Comparison of ENCODE assay signal across 8 cellular contexts in the genomic region with DNA sequence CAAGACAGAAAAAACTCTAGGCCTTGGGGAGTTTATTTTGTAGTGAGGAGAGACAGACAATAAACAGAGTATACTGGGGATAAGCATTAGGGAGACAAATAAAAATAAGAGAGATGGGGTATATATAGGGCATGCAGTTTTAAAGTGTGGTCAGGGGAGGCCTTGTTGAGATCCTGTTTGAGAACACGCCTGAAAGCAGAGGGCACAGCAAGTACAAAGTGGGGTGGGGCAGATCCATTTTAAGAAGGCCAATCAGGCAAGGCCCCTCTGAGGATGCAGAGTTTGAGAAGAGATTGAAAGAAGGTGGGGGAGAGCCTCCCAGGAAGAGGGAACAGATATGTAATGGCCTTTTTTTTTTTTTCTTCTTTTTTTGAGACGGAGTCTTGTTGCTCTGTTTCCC. TPM values are rescaled to one million over a fixed set of nuclear protein-coding genes. Genes with fewer than 3 reads are reported as not detected.
DNase-seq lines count a peak whose midpoint lies in the region; ATAC-seq and TF ChIP-seq lines count a peak whose summit lies in the region.
"Had no signal": no experiment of that assay in that cellular context is flagged by ENCODE, and none has a peak within 500 bp of the region (broad histone marks: within the 10 kb centered on the region; RNA-seq: fewer than 3 reads in every experiment).

No MANE protein-coding gene starts in this region.

- peak overlapping the region; percentile 96 to 99 for H3K4me3 Mint-ChIP-seq in H9
- H3K4me3 Mint-ChIP-seq in T-cell = peak overlapping the region; percentile 97 to 98 (median 97)

- H4K8ac ChIP-seq in H9 (replicated peaks; ENCODE audit: insufficient read length, low read depth, low read length) = no peak overlapping the region

- peak overlapping the region in 2 of 3 experiments; percentile 7 to 30; a peak in 2 of 7 replicates for H3K27ac Mint-ChIP-seq in H9
- H3K27ac Mint-ChIP-seq in T-cell = peak overlapping the region in 1 of 2 donors; percentile 30

- in situ Hi-C loops in gastrocnemius medialis (cut with MboI; ENCODE audit: low sequenced_read_pairs in 4 of 4) = no loop called here

- no peak for TF ChIP-seq EP300 in gastroesophageal sphincter (IDR thresholded peaks at IDR 0.05)

- intact Hi-C loops in gastrocnemius medialis (cut with DNase I; ENCODE audit: low total_unique reads) = loop anchor here (5.0 kb wide), 1 partner anchor 335 kb away; a partner anchor contains a TSS

- H3K27me3 Mint-ChIP-seq in H9 (ENCODE audit: low read depth) = no peaks in the 10 kb centered on the region
- no peaks in the 10 kb centered on the region for H3K27me3 Mint-ChIP-seq in T-cell

- no peak overlapping the region for H3K14ac ChIP-seq in H9 (ENCODE audit: insufficient read depth, low read length)

- H3K18ac ChIP-seq in H9 (ENCODE audit: insufficient read length, low read depth, low read length) = no peak overlapping the region

- no peak overlapping the region for H2BK5ac ChIP-seq in H9 (ENCODE audit: insufficient read length, low read length)

- no peak overlapping the region for H4K5ac ChIP-seq in H9 (ENCODE audit: insufficient read length, low read depth, low read length)

- no peak overlapping the region for H3K56ac ChIP-seq in H9 (ENCODE audit: insufficient read length, low read depth, low read length)

- peaks cover 7% of the 10 kb centered on the region for H3K79me1 ChIP-seq in H9 (ENCODE audit: insufficient read depth, low read depth, low read length, poor library complexity, severe bottlenecking)

- TF ChIP-seq POLR2A in gastroesophageal sphincter (IDR thresholded peaks at IDR 0.05) = no peak
- peak; percentile 38 to 66 for TF ChIP-seq POLR2A in gastrocnemius medialis (IDR thresholded peaks at IDR 0.05)

- H3K23me2 ChIP-seq in H9 (ENCODE audit: insufficient read length, low read depth, low read length, poor library complexity, severe bottlenecking) = no peaks in the 10 kb centered on the region

- no peak overlapping the region for H3K4me2 ChIP-seq in H9 (ENCODE audit: insufficient read depth, insufficient read length, low read length)

- no CpG with 5 or more reads among the region's 2 CpGs for WGBS in H9 (ENCODE audit: extremely low coverage, insufficient read length, low lambda C conversion rate)
- 6 to 30% methylated on average over 2 of the region's 2 CpGs for WGBS in gastroesophageal sphincter (ENCODE audit: low coverage in 1 of 2), 2 donors

- peaks cover 42% of the 10 kb centered on the region for H3K79me2 ChIP-seq in H9 (ENCODE audit: insufficient read depth, low read length)

- CTCF ChIA-PET in T-cell (lab: Charles Lee) = no interaction called here

- H3K9me3 Mint-ChIP-seq in H9 (no peaks in the 10 kb centered on the region), T-cell (no peaks in the 10 kb centered on the region)

- peaks cover 0 to 31% of the 10 kb centered on the region in 2 donors for H3K36me3 ChIP-seq in gastroesophageal sphincter
- H3K36me3 ChIP-seq in gastrocnemius medialis = peaks cover 0 to 7% of the 10 kb centered on the region in 2 donors

- ATAC-seq in T-cell (replicated peaks in 1 of 4) = no peak
- ATAC-seq in gastroesophageal sphincter = no peak
- ATAC-seq in gastrocnemius medialis = no peak

- H3K9me3 ChIP-seq in H9 (ENCODE audit: control insufficient read depth, low read depth, low read length) = no peaks in the 10 kb centered on the region
- H3K9me3 ChIP-seq in gastroesophageal sphincter = no peaks in the 10 kb centered on the region
- H3K9me3 ChIP-seq in gastrocnemius medialis = no peaks in the 10 kb centered on the region

- no peak overlapping the region for H2BK20ac ChIP-seq in H9 (ENCODE audit: low read depth, low read length, poor library complexity, severe bottlenecking)

- H3T11ph ChIP-seq in H9 (ENCODE audit: low read length) = no peak overlapping the region

- H3K27ac ChIP-seq in H9 (ENCODE audit: insufficient read length, low read depth, low read length) (no peak overlapping the region), gastroesophageal sphincter (peak overlapping the region in 3 of 4 donors; percentile 89 to 100 (median 96)), gastrocnemius medialis (peak overlapping the region; percentile 92 to 99 (median 94))

- H3K27me3 ChIP-seq in H9 (ENCODE audit: insufficient read depth, low read length) = no peaks in the 10 kb centered on the region
- no peaks in the 10 kb centered on the region for H3K27me3 ChIP-seq in gastroesophageal sphincter
- H3K27me3 ChIP-seq in gastrocnemius medialis = no peaks in the 10 kb centered on the region

- H2BK12ac ChIP-seq in H9 (ENCODE audit: insufficient read length, low read depth, low read length) = no peak overlapping the region

- H3K4me1 ChIP-seq in H9 (ENCODE audit: insufficient read depth, low read length) (peaks cover 7% of the 10 kb centered on the region; the same call in 1 of the 2 replicates), gastroesophageal sphincter (peaks cover 0 to 79% (median 42%) of the 10 kb centered on the region in 3 donors), gastrocnemius medialis (peaks cover 61 to 73% of the 10 kb centered on the region in 2 donors)

- no peak overlapping the region for H3K9ac ChIP-seq in H9 (ENCODE audit: extremely low read depth, insufficient read length, low read length)

- H2BK120ac ChIP-seq in H9 (ENCODE audit: low read depth, low read length, poor library complexity, severe bottlenecking) = no peak overlapping the region

- peaks cover 24 to 49% (median 49%) of the 10 kb centered on the region in 3 experiments for H3K36me3 Mint-ChIP-seq in H9 (ENCODE audit: insufficient read depth in 1 of 3, low read depth in 3 of 3)
- peaks cover 28% of the 10 kb centered on the region for H3K36me3 Mint-ChIP-seq in T-cell

- H3K4ac ChIP-seq in H9 (ENCODE audit: low read depth, low read length) = no peak overlapping the region

- POLR2A ChIA-PET in T-cell (lab: Charles Lee) = interaction anchor here in 1 of 2 donors (0.7 kb wide), 1 partner anchor 54 kb away, joined by 4 read pairs; no protein-coding TSS in a partner anchor

- no peak overlapping the region for H2BK15ac ChIP-seq in H9 (ENCODE audit: low read depth, low read length)

- H3K4me3 ChIP-seq in gastroesophageal sphincter = peak overlapping the region in 1 of 2 donors; percentile 95
- peak overlapping the region; percentile 68 to 99 (median 88) for H3K4me3 ChIP-seq in gastrocnemius medialis

- TF ChIP-seq CTCF in H9 (conservative IDR thresholded peaks at IDR 0.05) = no peak
- TF ChIP-seq CTCF in gastroesophageal sphincter (IDR thresholded peaks at IDR 0.05) = no peak
- no peak for TF ChIP-seq CTCF in gastrocnemius medialis (IDR thresholded peaks at IDR 0.05 in 4 of 5, conservative IDR thresholded peaks at IDR 0.05 in 1 of 5)

- no peaks in the 10 kb centered on the region for H4K20me1 ChIP-seq in H9 (ENCODE audit: control insufficient read depth, insufficient read depth, insufficient read length)

- H2AK5ac ChIP-seq in H9 (ENCODE audit: insufficient read length, low read length) = no peak overlapping the region

- DNase-seq in H9 = no peak
- DNase-seq in T-cell = no peak
- DNase-seq in gastrocnemius medialis = peak; percentile 38 to 65
- DNase-seq in MV-4-11 (lab: John Stamatoyannopoulos, UW) = no peak
- DNase-seq in LoVo (ENCODE audit: low spot score) = no peak
- DNase-seq in NCI-H1436 treated with DMSO at 0.1 percent for 48 hours (lab: John Stamatoyannopoulos, UW) = no peak
- DNase-seq: NCI-H1092 treated with DMSO at 0.1 percent for 48 hours had no signal

- H3K4me1 Mint-ChIP-seq in H9 (peaks cover 37 to 42% of the 10 kb centered on the region in 2 experiments), T-cell (peaks cover 65 to 73% (median 70%) of the 10 kb centered on the region in 3 donors)

- H3K23ac ChIP-seq in H9 (ENCODE audit: insufficient read length, low read depth, low read length) = no peak overlapping the region

- H4K91ac ChIP-seq in H9 (ENCODE audit: insufficient read length, low read depth, low read length) = no peak overlapping the region

- no peak overlapping the region for H2AFZ ChIP-seq in H9 (ENCODE audit: low read length)

RNA-seq across cellular contexts. Expression of a gene that starts 2.1 kb away (rescaled TPM):
- 423 and 432 TPM in 2 replicates for total RNA-seq in H9 (2021)
- 100 to 1,000 TPM; 177 to 203 (median 191) TPM for total RNA-seq in T-cell
- 100 to 1,000 TPM; 177 to 286 (median 190) TPM for total RNA-seq in gastroesophageal sphincter
- 100 to 1,000 TPM; 263 to 302 (median 290) TPM for total RNA-seq in gastrocnemius medialis

RNA-seq across cellular contexts. Expression of a gene that starts 20.5 kb away (rescaled TPM):
- 17.4 and 18.3 TPM in 2 replicates for total RNA-seq in H9 (2021)
- total RNA-seq in T-cell = 10 to 100 TPM; 27.6 to 43.9 (median 35.0) TPM
- total RNA-seq in gastroesophageal sphincter = 10 to 100 TPM in 2 of 4 donors, 1 to 10 TPM in 2; 5.7 to 27.9 (median 12.6) TPM
- total RNA-seq in gastrocnemius medialis = 1 to 10 TPM; 1.2 to 4.9 (median 2.3) TPM

RNA-seq across cellular contexts. Expression of a gene that starts 52.2 kb away (rescaled TPM):
- 31.3 and 32.0 TPM in 2 replicates for total RNA-seq in H9 (2021)
- 10 to 100 TPM in 3 of 5 donors, 1 to 10 TPM in 2; 3.6 to 18.3 (median 14.4) TPM for total RNA-seq in T-cell
- 10 to 100 TPM in 1 of 4 donors, 1 to 10 TPM in 3; 4.0 to 11.2 (median 5.8) TPM for total RNA-seq in gastroesophageal sphincter
- 1 to 10 TPM; 1.1 to 5.3 (median 2.4) TPM for total RNA-seq in gastrocnemius medialis

Comparison
In these comparisons a context has a peak if more than half of its experiments do, and no peak if none do; other contexts are left out.
1. DNase-seq: peak in gastrocnemius medialis (2 of 2); none in H9 (single experiment), T-cell (0 of 34), MV-4-11 (single experiment), LoVo (single experiment) and NCI-H1436 treated with DMSO at 0.1 percent for 48 hours (single experiment).
2. POLR2A ChIP-seq: peak in gastrocnemius medialis (2 of 2); none in gastroesophageal sphincter (0 of 2).